Comparison of ENCODE assay signal across 8 cellular contexts in the genomic region with DNA sequence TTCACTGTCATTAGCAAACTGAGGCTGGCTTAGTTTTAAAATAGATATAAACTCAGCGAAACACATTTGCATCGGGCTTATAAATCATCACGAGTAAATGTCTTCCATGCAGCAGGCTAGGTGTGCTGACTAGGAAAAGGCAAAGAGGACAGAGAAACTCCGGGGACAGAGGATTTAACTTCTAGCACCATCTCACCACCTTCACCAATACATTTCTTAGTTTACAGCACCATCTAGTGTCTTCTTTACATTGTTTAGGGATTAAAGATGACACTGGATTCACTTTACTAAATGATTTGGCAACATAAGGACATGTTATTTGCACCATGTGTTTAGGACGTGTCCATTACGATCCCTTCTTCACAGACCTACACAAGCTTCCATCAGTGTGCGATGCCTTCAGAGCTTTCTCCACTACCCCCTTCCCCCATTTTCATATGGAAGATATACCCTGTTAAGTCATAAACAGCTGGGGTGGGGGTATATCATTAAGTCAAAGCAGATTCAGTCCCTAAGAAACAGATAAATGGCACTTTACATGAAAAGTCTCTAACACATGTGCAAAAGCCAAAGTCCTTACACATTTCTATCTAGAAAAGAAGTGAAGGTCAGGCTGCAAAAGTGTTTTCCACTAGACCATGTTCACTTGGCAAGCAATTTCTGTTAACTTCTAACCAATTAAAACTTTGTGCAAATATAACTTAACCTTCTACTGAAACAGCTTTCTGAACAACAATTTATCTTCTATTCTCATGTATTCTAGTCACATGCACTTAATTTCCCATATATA.
A peak's percentile ranks its signal among the peaks of the same experiment; 100 is the strongest.
DNase-seq lines count a peak whose midpoint lies in the region; ATAC-seq, FAIRE-seq and TF ChIP-seq lines count a peak whose summit lies in the region.

No MANE protein-coding gene starts in this region.

- ATAC-seq in GM18870 (IDR thresholded peaks at IDR 0.05; ENCODE audit: unreplicated experiment) (peak; percentile 71), HG03469 (IDR thresholded peaks at IDR 0.05; ENCODE audit: unreplicated experiment) (peak; percentile 60), GM19397 (IDR thresholded peaks at IDR 0.05; ENCODE audit: unreplicated experiment) (no peak), GM21619 (IDR thresholded peaks at IDR 0.05; ENCODE audit: unreplicated experiment) (no peak)

- peak overlapping the region; percentile 91 to 93 for H3K27ac ChIP-seq in liver (ENCODE audit: low read depth in 1 of 2, low read length in 2 of 2)

- peak; percentile 85 to 87 for TF ChIP-seq RAD21 in liver (IDR thresholded peaks at IDR 0.05)

- H3K4me3 ChIP-seq in AG10803 (ENCODE audit: low read length) (no peak overlapping the region), bronchial epithelial cell (ENCODE audit: low read depth, low read length) (no peak overlapping the region), liver (ENCODE audit: low read depth in 1 of 3, low read length in 3 of 3) (no peak overlapping the region)

- H3K9me3 ChIP-seq in liver (ENCODE audit: control insufficient read depth in 4 of 4, low read length in 3 of 4) = no peaks in the 10 kb centered on the region

- H3K27me3 ChIP-seq in bronchial epithelial cell (ENCODE audit: control insufficient read depth, insufficient read depth, low read length) (no peaks in the 10 kb centered on the region), liver (ENCODE audit: control insufficient read depth in 4 of 4, insufficient read depth in 4 of 4, low read length in 3 of 4) (no peaks in the 10 kb centered on the region)

- H3K9ac ChIP-seq in liver (ENCODE audit: low read depth in 1 of 2, low read length in 2 of 2) = peak overlapping the region; percentile 2 to 27

- WGBS in liver = 24% methylated on average over 7 of the region's 7 CpGs

- peaks cover 20 to 71% (median 66%) of the 10 kb centered on the region in 4 donors for H3K4me1 ChIP-seq in liver (ENCODE audit: control insufficient read depth in 4 of 4, insufficient read depth in 4 of 4, low read length in 3 of 4)

- FAIRE-seq in bronchial epithelial cell (lab: Jason Lieb, UNC) = no peak

- TF ChIP-seq CTCF in AG10803 (conservative IDR thresholded peaks at IDR 0.05; ENCODE audit: low read length) = peak; percentile 54
- peak; percentile 10 for TF ChIP-seq CTCF in bronchial epithelial cell (IDR thresholded peaks at IDR 0.05; ENCODE audit: insufficient read depth, low read length, severe bottlenecking)
- peak; percentile 56 for TF ChIP-seq CTCF in liver (IDR thresholded peaks at IDR 0.05; ENCODE audit: low read depth, low read length, missing input control)

- peak; percentile 57 for DNase-seq in AG10803 (ENCODE audit: low read depth)
- peak; percentile 77 for DNase-seq in NCI-H69 (lab: John Stamatoyannopoulos, UW)
- peak; percentile 52 for DNase-seq in bronchial epithelial cell (ENCODE audit: low read depth)

- H3K36me3 ChIP-seq in bronchial epithelial cell (ENCODE audit: control insufficient read depth, insufficient read depth, low read length) (no peaks in the 10 kb centered on the region), liver (ENCODE audit: control insufficient read depth in 4 of 4, insufficient read depth in 3 of 4, low read depth in 1 of 4, low read length in 3 of 4) (peaks cover 0 to 2% (median under 1%) of the 10 kb centered on the region in 4 donors)

TF ChIP-seq in liver, 16 proteins besides CTCF, POLR2A, EP300 and RAD21:
- TF ChIP-seq JUND (IDR thresholded peaks at IDR 0.05) (no peak), NR2F2 (IDR thresholded peaks at IDR 0.05) (no peak), HNF4G (IDR thresholded peaks at IDR 0.05) (no peak), GABPA (IDR thresholded peaks at IDR 0.05 in 1 of 2, conservative IDR thresholded peaks at IDR 0.05 in 1 of 2) (no peak), EGR1 (IDR thresholded peaks at IDR 0.05; ENCODE audit: low read depth in 2 of 2) (peak in 1 of 2 donors; percentile 50), RXRA (IDR thresholded peaks at IDR 0.05) (peak; percentile 2 to 76), HNF4A (conservative IDR thresholded peaks at IDR 0.05) (peak; percentile 71 to 86), SP1 (IDR thresholded peaks at IDR 0.05) (peak; percentile 43), YY1 (IDR thresholded peaks at IDR 0.05) (no peak), FOXA1 (IDR thresholded peaks at IDR 0.05) (no peak), TAF1 (conservative IDR thresholded peaks at IDR 0.05) (no peak), FOXA2 (IDR thresholded peaks at IDR 0.05) (no peak)
- TF ChIP-seq, protein P1, sequence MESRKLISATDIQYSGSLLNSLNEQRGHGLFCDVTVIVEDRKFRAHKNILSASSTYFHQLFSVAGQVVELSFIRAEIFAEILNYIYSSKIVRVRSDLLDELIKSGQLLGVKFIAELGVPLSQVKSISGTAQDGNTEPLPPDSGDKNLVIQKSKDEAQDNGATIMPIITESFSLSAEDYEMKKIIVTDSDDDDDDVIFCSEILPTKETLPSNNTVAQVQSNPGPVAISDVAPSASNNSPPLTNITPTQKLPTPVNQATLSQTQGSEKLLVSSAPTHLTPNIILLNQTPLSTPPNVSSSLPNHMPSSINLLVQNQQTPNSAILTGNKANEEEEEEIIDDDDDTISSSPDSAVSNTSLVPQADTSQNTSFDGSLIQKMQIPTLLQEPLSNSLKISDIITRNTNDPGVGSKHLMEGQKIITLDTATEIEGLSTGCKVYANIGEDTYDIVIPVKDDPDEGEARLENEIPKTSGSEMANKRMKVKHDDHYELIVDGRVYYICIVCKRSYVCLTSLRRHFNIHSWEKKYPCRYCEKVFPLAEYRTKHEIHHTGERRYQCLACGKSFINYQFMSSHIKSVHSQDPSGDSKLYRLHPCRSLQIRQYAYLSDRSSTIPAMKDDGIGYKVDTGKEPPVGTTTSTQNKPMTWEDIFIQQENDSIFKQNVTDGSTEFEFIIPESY (IDR thresholded peaks at IDR 0.05) = no peak
- TF ChIP-seq, protein P2, sequence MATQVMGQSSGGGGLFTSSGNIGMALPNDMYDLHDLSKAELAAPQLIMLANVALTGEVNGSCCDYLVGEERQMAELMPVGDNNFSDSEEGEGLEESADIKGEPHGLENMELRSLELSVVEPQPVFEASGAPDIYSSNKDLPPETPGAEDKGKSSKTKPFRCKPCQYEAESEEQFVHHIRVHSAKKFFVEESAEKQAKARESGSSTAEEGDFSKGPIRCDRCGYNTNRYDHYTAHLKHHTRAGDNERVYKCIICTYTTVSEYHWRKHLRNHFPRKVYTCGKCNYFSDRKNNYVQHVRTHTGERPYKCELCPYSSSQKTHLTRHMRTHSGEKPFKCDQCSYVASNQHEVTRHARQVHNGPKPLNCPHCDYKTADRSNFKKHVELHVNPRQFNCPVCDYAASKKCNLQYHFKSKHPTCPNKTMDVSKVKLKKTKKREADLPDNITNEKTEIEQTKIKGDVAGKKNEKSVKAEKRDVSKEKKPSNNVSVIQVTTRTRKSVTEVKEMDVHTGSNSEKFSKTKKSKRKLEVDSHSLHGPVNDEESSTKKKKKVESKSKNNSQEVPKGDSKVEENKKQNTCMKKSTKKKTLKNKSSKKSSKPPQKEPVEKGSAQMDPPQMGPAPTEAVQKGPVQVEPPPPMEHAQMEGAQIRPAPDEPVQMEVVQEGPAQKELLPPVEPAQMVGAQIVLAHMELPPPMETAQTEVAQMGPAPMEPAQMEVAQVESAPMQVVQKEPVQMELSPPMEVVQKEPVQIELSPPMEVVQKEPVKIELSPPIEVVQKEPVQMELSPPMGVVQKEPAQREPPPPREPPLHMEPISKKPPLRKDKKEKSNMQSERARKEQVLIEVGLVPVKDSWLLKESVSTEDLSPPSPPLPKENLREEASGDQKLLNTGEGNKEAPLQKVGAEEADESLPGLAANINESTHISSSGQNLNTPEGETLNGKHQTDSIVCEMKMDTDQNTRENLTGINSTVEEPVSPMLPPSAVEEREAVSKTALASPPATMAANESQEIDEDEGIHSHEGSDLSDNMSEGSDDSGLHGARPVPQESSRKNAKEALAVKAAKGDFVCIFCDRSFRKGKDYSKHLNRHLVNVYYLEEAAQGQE (IDR thresholded peaks at IDR 0.05) = peak; percentile 59
- TF ChIP-seq, protein P3, sequence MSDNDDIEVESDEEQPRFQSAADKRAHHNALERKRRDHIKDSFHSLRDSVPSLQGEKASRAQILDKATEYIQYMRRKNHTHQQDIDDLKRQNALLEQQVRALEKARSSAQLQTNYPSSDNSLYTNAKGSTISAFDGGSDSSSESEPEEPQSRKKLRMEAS (IDR thresholded peaks at IDR 0.05) = peak; percentile 58
- TF ChIP-seq, protein P4, sequence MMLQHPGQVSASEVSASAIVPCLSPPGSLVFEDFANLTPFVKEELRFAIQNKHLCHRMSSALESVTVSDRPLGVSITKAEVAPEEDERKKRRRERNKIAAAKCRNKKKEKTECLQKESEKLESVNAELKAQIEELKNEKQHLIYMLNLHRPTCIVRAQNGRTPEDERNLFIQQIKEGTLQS (IDR thresholded peaks at IDR 0.05) = no peak

Comparison
In these comparisons a context has a peak if more than half of its experiments do, and no peak if none do; other contexts are left out.
1. ATAC-seq: peak in GM18870 (single experiment) and HG03469 (single experiment); none in GM19397 (single experiment) and GM21619 (single experiment).
2. Peak in every context shown above with its lines, with median percentiles within 50 percentile points of each other: DNase-seq and CTCF ChIP-seq.